In the genomic region with DNA sequence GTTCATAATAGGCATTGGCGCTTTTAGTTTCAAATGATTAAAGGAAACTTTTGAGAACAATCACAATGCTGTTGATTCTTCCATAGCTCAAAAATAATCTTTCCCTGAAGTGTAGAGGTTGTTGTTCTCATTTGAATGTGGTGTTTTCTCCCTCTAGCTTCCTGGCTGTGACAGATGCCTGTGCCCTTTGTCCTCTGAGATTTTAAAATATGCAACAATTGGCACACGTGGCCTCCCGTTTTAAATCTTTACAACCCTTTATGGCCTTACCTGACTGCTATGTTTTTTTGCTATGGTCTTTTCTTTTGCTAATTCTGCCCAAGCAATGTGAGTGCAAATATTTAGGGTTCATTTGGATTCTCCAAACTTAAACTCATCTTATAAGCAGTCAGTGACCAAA, we compare ENCODE assay signal across 16 cellular contexts.
"Had no signal": no experiment of that assay in that cellular context is flagged by ENCODE, and none has a peak within 500 bp of the region (broad histone marks: within the 10 kb centered on the region; RNA-seq: fewer than 3 reads in every experiment).

No MANE protein-coding gene starts in this region.

- H3K36me3 Mint-ChIP-seq: natural killer cell treated with Interleukin-12 subunit alpha and Interleukin-12 subunit beta and Interleukin-15 and Interleukin-18, amount 100 ng/mL, for 72 hours had no signal

- ATAC-seq: gastrocnemius medialis; left lobe of liver; natural killer cell treated with Interleukin-12 subunit alpha and Interleukin-12 subunit beta and Interleukin-15 and Interleukin-18, amount 100 ng/mL, for 72 hours; stimulated activated naive CD8-positive, alpha-beta T cell treated with anti-CD3 and anti-CD28 coated beads, Interleukin-15, amount 100 ng/mL, for 72 hours had no signal

- H3K9me3 ChIP-seq: ascending aorta, gastrocnemius medialis, ovary, thoracic aorta, uterus had no signal

- H3K36me3 ChIP-seq: ascending aorta, gastrocnemius medialis, ovary, thoracic aorta, uterus had no signal

- H3K9me3 Mint-ChIP-seq: activated T-helper 1 cell treated with anti-CD3 and anti-CD28 coated beads, Interleukin-12 subunit alpha, Interleukin-12 subunit beta, Interleukin-2, Interleukin-4 antibody, amounts not matched to agents 30 ng/mL and 10 ng/mL and 1 ng/mL, durations not matched to agents 14 hours and 24 hours and 36 hours; natural killer cell treated with Interleukin-12 subunit alpha and Interleukin-12 subunit beta and Interleukin-15 and Interleukin-18, amount 100 ng/mL, for 72 hours had no signal

- H3K27ac ChIP-seq: ascending aorta, epithelial cell of prostate, gastrocnemius medialis, ovary, thoracic aorta, uterus had no signal

- H3K4me1 ChIP-seq: ascending aorta, gastrocnemius medialis, uterus had no signal

- H3K27me3 ChIP-seq: ascending aorta, gastrocnemius medialis, ovary, uterus had no signal

- DNase-seq: activated CD4-positive, alpha-beta T cell treated with anti-CD3 and anti-CD28 coated beads for 48 hours; activated naive CD4-positive, alpha-beta T cell; effector CD4-positive, alpha-beta T cell; gastrocnemius medialis; mammary epithelial cell; ovary; stimulated activated CD4-positive, alpha-beta T cell treated with anti-CD3 and anti-CD28 coated beads, Interleukin-4, amount 100 ng/mL, for 4 hours; stimulated activated naive CD8-positive, alpha-beta T cell treated with anti-CD3 and anti-CD28 coated beads, Interleukin-15, amount 100 ng/mL, for 72 hours; T1000; uterus had no signal

- H3K4me3 ChIP-seq: ascending aorta, gastrocnemius medialis, ovary, thoracic aorta, uterus had no signal

- H3K4me3 Mint-ChIP-seq: activated T-helper 1 cell treated with anti-CD3 and anti-CD28 coated beads, Interleukin-12 subunit alpha, Interleukin-12 subunit beta, Interleukin-2, Interleukin-4 antibody, amounts not matched to agents 30 ng/mL and 10 ng/mL and 1 ng/mL, durations not matched to agents 14 hours and 24 hours and 36 hours; natural killer cell treated with Interleukin-12 subunit alpha and Interleukin-12 subunit beta and Interleukin-15 and Interleukin-18, amount 100 ng/mL, for 72 hours; stimulated activated naive CD8-positive, alpha-beta T cell treated with anti-CD3 and anti-CD28 coated beads, Interleukin-15, amount 100 ng/mL, for 72 hours had no signal

- H3K27ac Mint-ChIP-seq: activated T-helper 1 cell treated with anti-CD3 and anti-CD28 coated beads, Interleukin-12 subunit alpha, Interleukin-12 subunit beta, Interleukin-2, Interleukin-4 antibody, amounts not matched to agents 30 ng/mL and 10 ng/mL and 1 ng/mL, durations not matched to agents 14 hours and 24 hours and 36 hours; natural killer cell treated with Interleukin-12 subunit alpha and Interleukin-12 subunit beta and Interleukin-15 and Interleukin-18, amount 100 ng/mL, for 72 hours; stimulated activated naive CD8-positive, alpha-beta T cell treated with anti-CD3 and anti-CD28 coated beads, Interleukin-15, amount 100 ng/mL, for 72 hours had no signal

- H3K27me3 Mint-ChIP-seq: stimulated activated naive CD8-positive, alpha-beta T cell treated with anti-CD3 and anti-CD28 coated beads, Interleukin-15, amount 100 ng/mL, for 72 hours had no signal
